Comparison of ENCODE assay signal across 8 cellular contexts in the genomic region with DNA sequence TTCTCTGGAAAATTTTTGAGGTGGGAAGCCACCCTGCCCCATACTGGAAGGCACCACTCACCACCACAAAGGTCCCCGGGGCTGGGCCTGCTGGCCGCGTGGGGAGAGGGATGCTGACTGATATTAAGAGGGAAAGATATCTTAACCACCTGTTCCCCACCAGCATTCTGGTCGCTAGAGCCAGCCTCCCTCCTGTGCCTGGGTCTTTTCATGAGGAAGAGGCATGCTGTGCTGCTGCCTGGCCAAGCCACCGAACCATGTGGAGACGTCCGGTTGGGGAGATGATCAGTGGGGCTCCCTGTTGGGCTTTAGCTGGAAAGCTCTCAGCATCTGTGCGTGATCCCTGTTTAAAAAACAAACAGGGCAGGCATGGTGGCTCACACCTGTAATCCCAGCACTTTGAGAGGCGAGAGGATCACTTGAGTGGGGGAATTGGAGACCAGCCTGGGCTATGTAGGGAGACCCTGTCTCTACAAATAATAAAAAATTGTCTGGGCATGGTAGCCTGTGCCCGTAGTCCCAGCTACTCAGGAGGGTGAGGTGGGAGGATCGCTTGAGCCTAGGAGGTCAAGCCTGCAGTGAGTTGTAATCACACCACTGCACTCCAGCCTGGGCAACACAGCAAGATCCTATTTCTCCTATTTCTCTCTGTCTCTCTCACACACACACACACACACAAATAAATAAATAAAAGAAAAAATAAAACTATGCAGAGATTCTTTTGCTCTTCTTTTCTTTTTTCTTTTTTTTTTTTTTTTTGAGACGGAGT. TPM values are rescaled to one million over a fixed set of nuclear protein-coding genes. Genes with fewer than 3 reads are reported as not detected.
A peak's percentile ranks its signal among the peaks of the same experiment; 100 is the strongest.
DNase-seq lines count a peak whose midpoint lies in the region; ATAC-seq, FAIRE-seq and TF ChIP-seq lines count a peak whose summit lies in the region.

No MANE protein-coding gene starts in this region.

- H3K9me3 Mint-ChIP-seq in GM23338 (no peaks in the 10 kb centered on the region; the same call in 2 of the 3 replicates), activated B cell treated with CpG ODN at 0.5 μM for 24 hours (no peaks in the 10 kb centered on the region), endodermal cell (no peaks in the 10 kb centered on the region), naive B cell (peaks cover 0 to 3% (median 0%) of the 10 kb centered on the region in 7 donors), type B pancreatic cell (no peaks in the 10 kb centered on the region)

- H3K27ac Mint-ChIP-seq in GM23338 (peak overlapping the region; percentile 79), activated B cell treated with CpG ODN at 0.5 μM for 24 hours (peak overlapping the region; percentile 99), endodermal cell (peak overlapping the region; percentile 99), naive B cell (peak overlapping the region; percentile 99 to 100 (median 100)), type B pancreatic cell (peak overlapping the region; percentile 98)

- H3K36me3 Mint-ChIP-seq in GM23338 (ENCODE audit: low read depth) (peaks cover 12% of the 10 kb centered on the region), activated B cell treated with CpG ODN at 0.5 μM for 24 hours (ENCODE audit: low read depth) (peaks cover 33% of the 10 kb centered on the region), endodermal cell (ENCODE audit: low read depth) (peaks cover 4% of the 10 kb centered on the region), naive B cell (peaks cover 0 to 10% of the 10 kb centered on the region in 2 donors), type B pancreatic cell (peaks cover 11% of the 10 kb centered on the region)

- H3K9me3 ChIP-seq in A549 (no peaks in the 10 kb centered on the region), endodermal cell (ENCODE audit: control insufficient read depth, low read length) (no peaks in the 10 kb centered on the region)

- no peak for TF ChIP-seq RAD21 in A549 (conservative IDR thresholded peaks at IDR 0.05 in 1 of 2, IDR thresholded peaks at IDR 0.05 in 1 of 2)

- peaks cover 8% of the 10 kb centered on the region; the same call in 2 of the 3 replicates for H3K4me1 Mint-ChIP-seq in GM23338
- peaks cover 57% of the 10 kb centered on the region for H3K4me1 Mint-ChIP-seq in activated B cell treated with CpG ODN at 0.5 μM for 24 hours
- H3K4me1 Mint-ChIP-seq in endodermal cell = peaks cover 13% of the 10 kb centered on the region
- H3K4me1 Mint-ChIP-seq in naive B cell = peaks cover 38 to 66% (median 50%) of the 10 kb centered on the region in 3 donors
- peaks cover 14% of the 10 kb centered on the region for H3K4me1 Mint-ChIP-seq in type B pancreatic cell (ENCODE audit: unreplicated experiment)

- H3K4me1 ChIP-seq in A549 = peaks cover 13% of the 10 kb centered on the region
- H3K4me1 ChIP-seq in GM23338 (ENCODE audit: insufficient read depth) = peaks cover 5% of the 10 kb centered on the region; the same call in 1 of the 2 replicates
- H3K4me1 ChIP-seq in endodermal cell (ENCODE audit: control insufficient read depth, insufficient read depth, low read length) = no peaks in the 10 kb centered on the region

- H2AFZ ChIP-seq in GM23338 = peak overlapping the region; percentile 99

- POLR2A ChIA-PET in A549 (lab: Yijun Ruan, JAX) (interaction anchor here (1.6 kb wide), 1 partner anchor 97 kb away, joined by 4 read pairs; no protein-coding TSS in a partner anchor), activated B cell treated with CpG ODN at 0.5 μM for 24 hours (lab: Charles Lee) (interaction anchor here (1.4 kb wide), 1 partner anchor 9 kb away, joined by 9 read pairs; no protein-coding TSS in a partner anchor)

- CTCF ChIA-PET in A549 (lab: Yijun Ruan, JAX) (interaction anchor here (0.6 kb wide), 1 partner anchor 334 kb away, joined by 3 read pairs; no protein-coding TSS in a partner anchor), activated B cell treated with CpG ODN at 0.5 μM for 24 hours (lab: Charles Lee) (no interaction called here)

- ATAC-seq in A549 (no peak; a peak in 1 of 6 replicates), GM23338 (peak; percentile 44), activated B cell treated with CpG ODN at 0.5 μM for 24 hours (ENCODE audit: low read depth) (no peak), naive B cell (ENCODE audit: low read depth in 2 of 2) (no peak), sciatic nerve (no peak)

- peak overlapping the region; percentile 91 to 99 for H3K27ac ChIP-seq in A549
- peak overlapping the region; percentile 93 for H3K27ac ChIP-seq in GM23338 (ENCODE audit: low read depth)
- no peak overlapping the region for H3K27ac ChIP-seq in endodermal cell (ENCODE audit: low read depth, low read length)

- H3K4me2 ChIP-seq in A549 (peak overlapping the region; percentile 98), GM23338 (peak overlapping the region; percentile 100)

- TF ChIP-seq EP300 in A549 (IDR thresholded peaks at IDR 0.05) = no peak

- no peaks in the 10 kb centered on the region for H3K9me2 ChIP-seq in GM23338 (ENCODE audit: insufficient read depth)

- peaks cover 13% of the 10 kb centered on the region for H3K27me3 Mint-ChIP-seq in GM23338 (ENCODE audit: insufficient read depth, low read depth, poor library complexity)
- no peaks in the 10 kb centered on the region for H3K27me3 Mint-ChIP-seq in activated B cell treated with CpG ODN at 0.5 μM for 24 hours
- no peaks in the 10 kb centered on the region for H3K27me3 Mint-ChIP-seq in endodermal cell (ENCODE audit: insufficient read depth)
- H3K27me3 Mint-ChIP-seq in naive B cell = no peaks in the 10 kb centered on the region
- H3K27me3 Mint-ChIP-seq in type B pancreatic cell = no peaks in the 10 kb centered on the region

- TF ChIP-seq POLR2A in A549 (IDR thresholded peaks at IDR 0.05; ENCODE audit: low read length) = no peak

- WGBS in A549 (ENCODE audit: missing lambda C conversion rate) = 49% methylated on average over 10 of the region's 12 CpGs
- WGBS in endodermal cell (ENCODE audit: insufficient coverage in 1 of 2, insufficient read length in 1 of 2), 2 experiments = 41 to 49% methylated on average over 5 to 12 of the region's 12 CpGs

- no peak for FAIRE-seq in A549 (lab: Jason Lieb, UNC)

- H3F3A ChIP-seq in GM23338 (replicated peaks; ENCODE audit: low read depth) = 0 out of 2 replicates have a peak, but pooled peaks cover 10% of the 10 kb centered on the region

- H3K79me2 ChIP-seq in GM23338 (replicated peaks; ENCODE audit: insufficient read depth) = peaks cover 63% of the 10 kb centered on the region

- H3K36me3 ChIP-seq in GM23338 (ENCODE audit: insufficient read depth) (no peaks in the 10 kb centered on the region; the same call in 1 of the 2 replicates), endodermal cell (ENCODE audit: control insufficient read depth, insufficient read depth, low read length) (peaks cover 26% of the 10 kb centered on the region)

- peaks cover 20% of the 10 kb centered on the region for H4K20me1 ChIP-seq in GM23338 (replicated peaks; ENCODE audit: insufficient read depth)

- H3K9ac ChIP-seq in endodermal cell (ENCODE audit: extremely low read depth, low read length, poor library complexity, severe bottlenecking) = peak overlapping the region; percentile 97

- DNase-seq in A549 (ENCODE audit: low read depth in 1 of 2, low spot score in 1 of 2) = peak in 1 of 2 experiments; percentile 7
- peak; percentile 50 for DNase-seq in GM23338 (ENCODE audit: low spot score)
- DNase-seq in activated B cell treated with CpG ODN at 0.5 μM for 24 hours = peak; percentile 36
- peak; percentile 78 for DNase-seq in endodermal cell
- DNase-seq in naive B cell = no peak
- no peak for DNase-seq in type B pancreatic cell (ENCODE audit: extremely low spot score, unreplicated experiment)
- no peak for DNase-seq in activated gamma-delta T cell treated with Interleukin-2 at 50 U/mL for 16 hours
- no peak for DNase-seq in sciatic nerve (ENCODE audit: low spot score)

- TF ChIP-seq CTCF in A549 (IDR thresholded peaks at IDR 0.05) = no peak
- TF ChIP-seq CTCF in GM23338 (conservative IDR thresholded peaks at IDR 0.05; ENCODE audit: low read depth in 2 of 2) = no peak
- no peak for TF ChIP-seq CTCF in activated B cell treated with CpG ODN at 0.5 μM for 24 hours (IDR thresholded peaks at IDR 0.05)
- no peak for TF ChIP-seq CTCF in endodermal cell (conservative IDR thresholded peaks at IDR 0.05)
- TF ChIP-seq CTCF in type B pancreatic cell (conservative IDR thresholded peaks at IDR 0.05) = no peak

- H3K4me3 ChIP-seq in A549 = peak overlapping the region; percentile 85
- H3K4me3 ChIP-seq in GM23338 = peak overlapping the region; percentile 98
- H3K4me3 ChIP-seq in endodermal cell (ENCODE audit: low read length) = peak overlapping the region; percentile 99

- H3K27me3 ChIP-seq in GM23338 (ENCODE audit: insufficient read depth) (no peaks in the 10 kb centered on the region), endodermal cell (ENCODE audit: control insufficient read depth, insufficient read depth, low read length, poor library complexity, severe bottlenecking) (no peaks in the 10 kb centered on the region)

- H3K4me3 Mint-ChIP-seq in GM23338 = peak overlapping the region; percentile 99
- H3K4me3 Mint-ChIP-seq in activated B cell treated with CpG ODN at 0.5 μM for 24 hours = peak overlapping the region; percentile 100
- peak overlapping the region; percentile 95 for H3K4me3 Mint-ChIP-seq in endodermal cell
- peak overlapping the region; percentile 94 to 100 (median 97) for H3K4me3 Mint-ChIP-seq in naive B cell
- peak overlapping the region; percentile 99 for H3K4me3 Mint-ChIP-seq in type B pancreatic cell

- intact Hi-C loops in activated B cell treated with CpG ODN at 0.5 μM for 24 hours (cut with micrococcal nuclease) (loop anchor here (1.0 to 5.0 kb wide), 4 partner anchors 8 to 745 kb away; partner anchors contain the start of gene SMARCC1), sciatic nerve (cut with DNase I) (no loop called here)

RNA-seq across cellular contexts. Expression of gene KLHL18, which starts 1.0 kb away (rescaled TPM):
- polyA plus RNA-seq in A549 (2011; rRNA removed) (18.5 and 20.7 TPM in 2 replicates), A549 (2017; fragmentation: RNase III; extraction: RNeasy Plus Mini Kit Qiagen cat#74134 plus additional on column Dnase treatment) (13.6 to 16.2 TPM (median 14.3 TPM) in 3 replicates), GM23338 (2016; fragmentation: Nextera tagmentation; extraction: Ambion mirVana) (11.3 and 13.9 TPM in 2 replicates), naive B cell (ENCODE audit: low read depth in 6 of 6) (10 to 100 TPM; 14.7 to 23.5 (median 19.6) TPM)
- polyA plus RNA-seq in A549 (2012; cell fraction: cytosol; rRNA removed) = 27.2 and 40.0 TPM in 2 replicates
- polyA plus RNA-seq in A549 (2012; cell fraction: nucleus; rRNA removed) = 28.0 and 29.4 TPM in 2 replicates
- 22.5 and 28.6 TPM in 2 replicates for polyA minus RNA-seq in A549 (2011; rRNA and poly(A)+ RNA removed)
- 16.8 and 18.1 TPM in 2 replicates for total RNA-seq in GM23338 (2014; rRNA removed; shearing (Covaris generic))
- total RNA-seq in activated B cell treated with CpG ODN at 0.5 μM for 24 hours (36.6 and 38.0 TPM in 2 replicates), endodermal cell (10 to 100 TPM; 20.7 to 28.3 TPM), type B pancreatic cell (ENCODE audit: low replicate concordance) (27.3 and 29.1 TPM in 2 replicates), sciatic nerve (21.0 TPM)
- polyA plus RNA-seq in endodermal cell (2013, experiment 1 of 2) = 14.5 TPM
- polyA plus RNA-seq in endodermal cell (2013, experiment 2 of 2) = 16.8 TPM

RNA-seq across cellular contexts. Expression of gene KIF9, which starts 1.2 kb away (rescaled TPM):
- polyA plus RNA-seq in A549 (2011; rRNA removed) = 8.9 and 15.5 TPM in 2 replicates
- polyA plus RNA-seq in A549 (2012; cell fraction: cytosol; rRNA removed) = 8.4 and 11.2 TPM in 2 replicates
- polyA plus RNA-seq in A549 (2012; cell fraction: nucleus; rRNA removed) = 5.4 and 9.7 TPM in 2 replicates
- 12.6 to 16.6 TPM (median 14.0 TPM) in 3 replicates for polyA plus RNA-seq in A549 (2017; fragmentation: RNase III; extraction: RNeasy Plus Mini Kit Qiagen cat#74134 plus additional on column Dnase treatment)
- 4.3 and 5.9 TPM in 2 replicates for polyA minus RNA-seq in A549 (2011; rRNA and poly(A)+ RNA removed)
- total RNA-seq in GM23338 (2014; rRNA removed; shearing (Covaris generic)) = 4.1 and 14.0 TPM in 2 replicates
- 10.3 and 12.6 TPM in 2 replicates for polyA plus RNA-seq in GM23338 (2016; fragmentation: Nextera tagmentation; extraction: Ambion mirVana)
- 2.3 and 2.5 TPM in 2 replicates for total RNA-seq in activated B cell treated with CpG ODN at 0.5 μM for 24 hours
- 1 to 10 TPM; 9.9 TPM for total RNA-seq in endodermal cell
- 10.6 TPM for polyA plus RNA-seq in endodermal cell (2013, experiment 1 of 2)
- polyA plus RNA-seq in endodermal cell (2013, experiment 2 of 2) = 10.2 TPM
- 10 to 100 TPM in 1 of 6 donors, 1 to 10 TPM in 5; 3.4 to 11.0 (median 5.9) TPM for polyA plus RNA-seq in naive B cell (ENCODE audit: low read depth in 6 of 6)
- 13.7 and 14.8 TPM in 2 replicates for total RNA-seq in type B pancreatic cell (ENCODE audit: low replicate concordance)
- 6.5 TPM for total RNA-seq in sciatic nerve

Comparison
In these comparisons a context has a peak if more than half of its experiments do, and no peak if none do; other contexts are left out.
1. DNase-seq: peak in GM23338 (single experiment), activated B cell treated with CpG ODN at 0.5 μM for 24 hours (single experiment) and endodermal cell (single experiment); none in naive B cell (single experiment), type B pancreatic cell (single experiment), activated gamma-delta T cell treated with Interleukin-2 at 50 U/mL for 16 hours (single experiment) and sciatic nerve (single experiment).
2. Peak in every context shown above with its lines, with median percentiles within 50 percentile points of each other: H3K4me3 ChIP-seq, H3K27ac Mint-ChIP-seq and H3K4me3 Mint-ChIP-seq.